In genomic region chr11:133041928-133042890, GRCh38 we compare ENCODE assay signal across 17 cellular contexts.
"Had no signal": no experiment of that assay in that cellular context is flagged by ENCODE, and none has a peak within 500 bp of the region (broad histone marks: within the 10 kb centered on the region; RNA-seq: fewer than 3 reads in every experiment).

No MANE protein-coding gene starts in this region.

- H3K4me2 ChIP-seq: neural progenitor cell had no signal

- H3K9me3 ChIP-seq: lower lobe of right lung, ovary, tibial nerve had no signal

- H3K36me3 ChIP-seq: lower lobe of right lung, neural progenitor cell, ovary, tibial nerve had no signal

- H3K4me1 ChIP-seq: lower lobe of right lung, neural progenitor cell, tibial nerve had no signal

- H3K4me3 ChIP-seq: lower lobe of right lung, neural progenitor cell, ovary, tibial nerve had no signal

- H3K27ac ChIP-seq: lower lobe of right lung, neural progenitor cell, ovary, tibial nerve had no signal

- H3K9ac ChIP-seq: neural progenitor cell had no signal

- H3K27me3 ChIP-seq: neural progenitor cell, ovary had no signal

- FAIRE-seq: endothelial cell of umbilical vein, TTC549 had no signal

- DNase-seq: activated CD4-positive, alpha-beta T cell treated with anti-CD3 and anti-CD28 coated beads for 48 hours; activated CD8-positive, alpha-beta memory T cell treated with anti-CD3 and anti-CD28 coated beads, Interleukin-2, amount 50 U/mL, for 48 hours; activated gamma-delta T cell; activated T-cell treated with anti-CD3 and anti-CD28 coated beads, Interleukin-2, amount 50 U/mL, for 72 hours; cortex of kidney; effector CD8-positive, alpha-beta T cell; foreskin fibroblast; lower lobe of right lung; ovary; stimulated activated CD4-positive, alpha-beta T cell treated with anti-CD3 and anti-CD28 coated beads, Interleukin-4, amount 100 ng/mL, for 24 hours; stimulated activated naive CD4-positive, alpha-beta T cell treated with Interleukin-2 at 50 U/mL for 16 hours; substantia nigra; T-helper 17 cell had no signal
